In genomic region chr12:64175254-64175945, GRCh38 we compare ENCODE assay signal across 19 cellular contexts. TPM values are rescaled to one million over a fixed set of nuclear protein-coding genes. Genes with fewer than 3 reads are reported as not detected.
DNase-seq lines count a peak whose midpoint lies in the region; ATAC-seq, FAIRE-seq and TF ChIP-seq lines count a peak whose summit lies in the region.
"Had no signal": no experiment of that assay in that cellular context is flagged by ENCODE, and none has a peak within 500 bp of the region (broad histone marks: within the 10 kb centered on the region; RNA-seq: fewer than 3 reads in every experiment).

No MANE protein-coding gene starts in this region.

- H3K18ac ChIP-seq in H1 (ENCODE audit: extremely low read depth, low read length): no peak overlapping the region

- H3K36me3 ChIP-seq in H1 (ENCODE audit: control insufficient read depth in 2 of 4, insufficient read depth in 4 of 4, low read length in 3 of 4) (no peaks in the 10 kb centered on the region; a peak in 1 of 8 replicates), neural progenitor cell (no peaks in the 10 kb centered on the region)
- H3K36me3 ChIP-seq: ascending aorta had no signal

- H3K4me3 Mint-ChIP-seq in neural progenitor cell: no peak overlapping the region
- H3K4me3 Mint-ChIP-seq: activated CD8-positive, alpha-beta memory T cell treated with anti-CD3 and anti-CD28 coated beads, Interleukin-2, amount 10 ng/mL, durations not matched to agents 7 days and 5 days; nephron progenitor cell had no signal

- H4K91ac ChIP-seq in H1 (replicated peaks; ENCODE audit: insufficient read length, low read length): no peak overlapping the region

- H3K36me3 Mint-ChIP-seq in neural progenitor cell: no peaks in the 10 kb centered on the region
- H3K36me3 Mint-ChIP-seq: activated CD8-positive, alpha-beta memory T cell treated with anti-CD3 and anti-CD28 coated beads, Interleukin-2, amount 10 ng/mL, durations not matched to agents 7 days and 5 days had no signal

- CTCF ChIA-PET in H1 (lab: Charles Lee; ENCODE audit: partially characterized antibody): interaction anchor here (0.6 to 1.1 kb wide), 3 partner anchors 18 to 324 kb away, joined by 3 to 4 read pairs (median 3); no protein-coding TSS in a partner anchor

- H2AFZ ChIP-seq in H1 (ENCODE audit: low read length) (no peak overlapping the region), neural progenitor cell (replicated peaks) (no peak overlapping the region)

- H3K4me1 ChIP-seq in H1 (replicated peaks in 1 of 4; ENCODE audit: control insufficient read depth in 3 of 4, insufficient read depth in 4 of 4, low read length in 3 of 4): peaks cover 0 to 6% (median 0%) of the 10 kb centered on the region in 4 experiments; a peak in 3 of 7 replicates
- no peaks in the 10 kb centered on the region for H3K4me1 ChIP-seq in neural progenitor cell
- H3K4me1 ChIP-seq: ascending aorta had no signal

- H3K79me2 ChIP-seq in H1 (ENCODE audit: control insufficient read depth in 1 of 2, insufficient read depth in 2 of 2, low read length in 2 of 2) (no peaks in the 10 kb centered on the region), neural progenitor cell (ENCODE audit: low read depth) (no peaks in the 10 kb centered on the region)

- TF ChIP-seq POLR2A in NB4 (IDR thresholded peaks at IDR 0.05; ENCODE audit: extremely low read depth, insufficient read length) (no peak), H1 (IDR thresholded peaks at IDR 0.05; ENCODE audit: control extremely low read depth in 1 of 2, low read depth in 2 of 2, low read length in 2 of 2) (no peak)

- H3K56ac ChIP-seq in H1 (replicated peaks; ENCODE audit: insufficient read length, low read depth, low read length): no peak overlapping the region

- no peak overlapping the region for H3K4me3 ChIP-seq in NB4 (ENCODE audit: low read depth, low read length)
- H3K4me3 ChIP-seq in H1 (ENCODE audit: extremely low read depth in 1 of 4, insufficient read depth in 2 of 4, low read depth in 3 of 4, low read length in 4 of 4): no peak overlapping the region
- H3K4me3 ChIP-seq in neural progenitor cell: no peak overlapping the region
- H3K4me3 ChIP-seq: ascending aorta had no signal

- no peak overlapping the region for H2BK5ac ChIP-seq in H1 (ENCODE audit: low read depth, low read length)

- H3K9ac ChIP-seq in H1 (replicated peaks in 1 of 4; ENCODE audit: extremely low read depth in 1 of 4, low read depth in 3 of 4, low read length in 3 of 4) (no peak overlapping the region), neural progenitor cell (no peak overlapping the region)

- H3K14ac ChIP-seq in H1 (ENCODE audit: insufficient read length): no peak overlapping the region

- no peaks in the 10 kb centered on the region for H3K79me1 ChIP-seq in H1 (ENCODE audit: low read depth, low read length)

- peak; percentile 23 for DNase-seq in NCI-H2227 (lab: John Stamatoyannopoulos, UW; ENCODE audit: unreplicated experiment)
- DNase-seq in NCI-H2227 treated with DMSO at 0.1 percent for 48 hours (lab: John Stamatoyannopoulos, UW): no peak
- DNase-seq in NB4 (ENCODE audit: low read depth): peak; percentile 33
- no peak for DNase-seq in H1 (ENCODE audit: low read depth in 1 of 2, low spot score in 2 of 2)
- peak; percentile 39 for DNase-seq in neural progenitor cell (ENCODE audit: low spot score)
- no peak for DNase-seq in NCI-H187 (lab: John Stamatoyannopoulos, UW)
- no peak for DNase-seq in NCI-H1105 (lab: John Stamatoyannopoulos, UW)
- DNase-seq: activated CD4-positive, CD25-positive, alpha-beta regulatory T cell treated with anti-CD3 and anti-CD28 coated beads, Interleukin-2, amount 50 U/mL, for 72 hours; activated CD8-positive, alpha-beta memory T cell treated with anti-CD3 and anti-CD28 coated beads, Interleukin-2, amount 10 ng/mL, durations not matched to agents 7 days and 5 days; activated effector memory CD4-positive, alpha-beta T cell treated with anti-CD3 and anti-CD28 coated beads, Interleukin-2, amount 50 U/mL, for 16 hours; COR-L47; foreskin keratinocyte; NCI-H1105 treated with DMSO at 0.1 percent for 48 hours; nephron progenitor cell; RPMI8226 had no signal

- no peak overlapping the region for H3K27ac ChIP-seq in H1 (ENCODE audit: low read depth, low read length)
- H3K27ac ChIP-seq in neural progenitor cell: no peak overlapping the region
- H3K27ac ChIP-seq: ascending aorta, foreskin keratinocyte had no signal

- no peak for TF ChIP-seq CTCF in NB4 (IDR thresholded peaks at IDR 0.05; ENCODE audit: low read depth, low read length)
- no peak for TF ChIP-seq CTCF in H1 (IDR thresholded peaks at IDR 0.05; ENCODE audit: control extremely low read depth in 1 of 3, insufficient read depth in 1 of 3, low read depth in 1 of 3, low read length in 3 of 3)
- no peak for TF ChIP-seq CTCF in neural progenitor cell (IDR thresholded peaks at IDR 0.05)

- H2AK5ac ChIP-seq in H1 (ENCODE audit: low read depth, low read length): no peak overlapping the region

- no peak overlapping the region for H4K8ac ChIP-seq in H1 (ENCODE audit: extremely low read depth, insufficient read depth, low read length)

- no peaks in the 10 kb centered on the region for H3K9me3 ChIP-seq in H1 (ENCODE audit: insufficient read depth in 2 of 2, low read depth in 1 of 2, low read length in 1 of 2)
- no peaks in the 10 kb centered on the region for H3K9me3 ChIP-seq in neural progenitor cell (ENCODE audit: low read depth)
- H3K9me3 ChIP-seq: ascending aorta had no signal

- no peak for TF ChIP-seq EP300 in H1 (IDR thresholded peaks at IDR 0.05; ENCODE audit: borderline replicate concordance in 1 of 2, low read depth in 2 of 2, low read length in 2 of 2)

- WGBS in H1 (ENCODE audit: extremely low coverage in 1 of 2, insufficient coverage in 1 of 2, insufficient read length in 1 of 2, insufficient replicate concordance in 2 of 2, low coverage in 1 of 2, low lambda C conversion rate in 2 of 2, missing lambda C conversion rate in 1 of 2), 2 experiments: 80% methylated on average over 2 of the region's 2 CpGs; no CpG with 5 or more reads in 1 of the 2 experiments

- H3K4ac ChIP-seq in H1 (replicated peaks; ENCODE audit: insufficient read length, low read depth, low read length): no peak overlapping the region

- peaks cover 4% of the 10 kb centered on the region for H3K27me3 Mint-ChIP-seq in neural progenitor cell (ENCODE audit: insufficient read depth, low read depth)
- H3K27me3 Mint-ChIP-seq: activated CD8-positive, alpha-beta memory T cell treated with anti-CD3 and anti-CD28 coated beads, Interleukin-2, amount 10 ng/mL, durations not matched to agents 7 days and 5 days had no signal

- H2BK20ac ChIP-seq in H1 (ENCODE audit: low read length): no peak overlapping the region

- H2BK120ac ChIP-seq in H1 (replicated peaks; ENCODE audit: low read depth, low read length): no peak overlapping the region

- no peak for ATAC-seq in HG03045 (IDR thresholded peaks at IDR 0.05; ENCODE audit: unreplicated experiment)
- ATAC-seq: activated CD8-positive, alpha-beta memory T cell treated with anti-CD3 and anti-CD28 coated beads, Interleukin-2, amount 10 ng/mL, durations not matched to agents 7 days and 5 days; foreskin keratinocyte had no signal

- H3K9me3 Mint-ChIP-seq in neural progenitor cell: no peaks in the 10 kb centered on the region
- H3K9me3 Mint-ChIP-seq: nephron progenitor cell had no signal

- POLR2A ChIA-PET in H1 (lab: Charles Lee; ENCODE audit: partially characterized antibody): no interaction called here

- H2BK12ac ChIP-seq in H1 (ENCODE audit: low read depth, low read length): no peak overlapping the region

- H3K4me1 Mint-ChIP-seq in neural progenitor cell: peaks cover 10% of the 10 kb centered on the region

- no peaks in the 10 kb centered on the region for H3F3A ChIP-seq in neural progenitor cell (ENCODE audit: low read depth)

- H3K27me3 ChIP-seq in H1 (replicated peaks in 1 of 4; ENCODE audit: control insufficient read depth in 3 of 4, extremely low read depth in 1 of 4, insufficient read depth in 3 of 4, low read length in 3 of 4): no peaks in the 10 kb centered on the region
- no peaks in the 10 kb centered on the region for H3K27me3 ChIP-seq in neural progenitor cell
- H3K27me3 ChIP-seq: ascending aorta, foreskin keratinocyte had no signal

- H3K4me2 ChIP-seq in H1 (ENCODE audit: insufficient read depth in 1 of 2, low read depth in 2 of 2, low read length in 2 of 2) (no peak overlapping the region), neural progenitor cell (no peak overlapping the region)

- TF ChIP-seq RAD21 in H1 (IDR thresholded peaks at IDR 0.05 in 1 of 2, conservative IDR thresholded peaks at IDR 0.05 in 1 of 2; ENCODE audit: low read depth in 2 of 2, low read length in 2 of 2): no peak

- H2BK15ac ChIP-seq in H1 (ENCODE audit: low read length): no peak overlapping the region

- H3K27ac Mint-ChIP-seq in neural progenitor cell: no peak overlapping the region
- H3K27ac Mint-ChIP-seq: activated CD8-positive, alpha-beta memory T cell treated with anti-CD3 and anti-CD28 coated beads, Interleukin-2, amount 10 ng/mL, durations not matched to agents 7 days and 5 days; nephron progenitor cell had no signal

- H4K5ac ChIP-seq in H1 (ENCODE audit: insufficient read length, low read depth, low read length): no peak overlapping the region

- no peaks in the 10 kb centered on the region for H3K23me2 ChIP-seq in H1 (ENCODE audit: low read depth, low read length)

- no peak overlapping the region for H3K23ac ChIP-seq in H1 (ENCODE audit: insufficient read length)

- H4K20me1 ChIP-seq in H1 (replicated peaks in 1 of 2; ENCODE audit: control insufficient read depth in 1 of 2, insufficient read depth in 2 of 2, low read length in 2 of 2) (no peaks in the 10 kb centered on the region), neural progenitor cell (ENCODE audit: low read depth) (no peaks in the 10 kb centered on the region)

- no peak for FAIRE-seq in H1 (lab: Jason Lieb, UNC)
- FAIRE-seq: GM18507, GM19239 had no signal

TF ChIP-seq in H1, 55 proteins besides CTCF, POLR2A, EP300 and RAD21 (continues in another document):
- no peak for TF ChIP-seq ASH2L (IDR thresholded peaks at IDR 0.05; ENCODE audit: low read length)
- no peak for TF ChIP-seq KDM5A (IDR thresholded peaks at IDR 0.05; ENCODE audit: low read length)
- no peak for TF ChIP-seq TAF1 (IDR thresholded peaks at IDR 0.05; ENCODE audit: low read depth, low read length)
- no peak for TF ChIP-seq SAP30 (IDR thresholded peaks at IDR 0.05; ENCODE audit: insufficient read depth, insufficient replicate concordance, low read length)
- TF ChIP-seq YY1 (IDR thresholded peaks at IDR 0.05; ENCODE audit: low read depth, low read length): no peak
- no peak for TF ChIP-seq POU5F1 (IDR thresholded peaks at IDR 0.05; ENCODE audit: low read depth, low read length)

RNA-seq across cellular contexts. Expression of gene KICS2, which starts 46.7 kb away (rescaled TPM):
- 8.2 and 9.5 TPM in 2 replicates for total RNA-seq in H1 (2021; fragmentation: NEBNext Ultra II Directional; extraction: Animal tissue kit (Norgen Biotek cat#: 25700))
- polyA plus RNA-seq in H1 (2011; rRNA removed): 5.6 and 5.7 TPM in 2 replicates
- polyA plus RNA-seq in H1 (2011; cell fraction: cytosol; rRNA removed): 6.1 TPM
- 9.2 TPM for polyA plus RNA-seq in H1 (2011; cell fraction: nucleus; rRNA removed)
- polyA plus RNA-seq in H1 (2012, experiment 1 of 2): 4.0 to 5.8 TPM (median 4.9 TPM) in 4 replicates
- 1.6 TPM for polyA plus RNA-seq in H1 (2012, experiment 2 of 2)
- 4.5 TPM for polyA plus RNA-seq in H1 (2013, experiment 1 of 2)
- 4.6 TPM for polyA plus RNA-seq in H1 (2013, experiment 2 of 2)
- polyA minus RNA-seq in H1 (2011; rRNA and poly(A)+ RNA removed): 12.5 and 15.6 TPM in 2 replicates
- 9.7 TPM for polyA minus RNA-seq in H1 (2011; cell fraction: cytosol; rRNA and poly(A)+ RNA removed)
- 34.4 TPM for polyA minus RNA-seq in H1 (2011; cell fraction: nucleus; rRNA and poly(A)+ RNA removed)
- total RNA-seq in neural progenitor cell (ENCODE audit: low replicate concordance): 3.9 and 5.8 TPM in 2 replicates

Comparison
In these comparisons a context has a peak if more than half of its experiments do, and no peak if none do; other contexts are left out.
1. DNase-seq: peak in NCI-H2227 (single experiment), NB4 (single experiment) and neural progenitor cell (single experiment); none in NCI-H2227 treated with DMSO at 0.1 percent for 48 hours (single experiment), H1 (0 of 2), NCI-H187 (0 of 2) and NCI-H1105 (single experiment).